In genomic region chr1:154220071-154220969, GRCh38 we compare ENCODE assay signal across 8 cellular contexts. TPM values are rescaled to one million over a fixed set of nuclear protein-coding genes. Genes with fewer than 3 reads are reported as not detected.
DNase-seq lines count a peak whose midpoint lies in the region; TF ChIP-seq lines count a peak whose summit lies in the region.

Gene UBAP2L, plus strand, starts transcription at chr1:154220955. Its CDS starts 4,169 bp downstream, at chr1:154225124.

- H3K56ac ChIP-seq in H9 (ENCODE audit: insufficient read length, low read depth, low read length): peak within 1 kb of the TSS; percentile 71

- H3K36me3 ChIP-seq in MG63: peaks cover 74% of the 10 kb centered on the region

- no peaks in the 10 kb centered on the region for H3K9me3 ChIP-seq in H9 (ENCODE audit: control insufficient read depth, low read depth, low read length)
- peaks cover 3% of the 10 kb centered on the region; the same call in 1 of the 2 replicates for H3K9me3 ChIP-seq in MG63

- H3K27me3 ChIP-seq in H9 (ENCODE audit: insufficient read depth, low read length): no peaks in the 10 kb centered on the region
- no peaks in the 10 kb centered on the region for H3K27me3 ChIP-seq in MG63

- peak within 1 kb of the TSS; percentile 30 for H2BK5ac ChIP-seq in H9 (ENCODE audit: insufficient read length, low read length)

- H3K27me3 Mint-ChIP-seq in H9 (ENCODE audit: low read depth): no peaks in the 10 kb centered on the region
- H3K27me3 Mint-ChIP-seq in nephron (ENCODE audit: low read depth): no peaks in the 10 kb centered on the region
- no peaks in the 10 kb centered on the region for H3K27me3 Mint-ChIP-seq in stimulated activated naive CD8-positive, alpha-beta T cell treated with anti-CD3 and anti-CD28 coated beads, Interleukin-15, Interleukin-2, amounts not matched to agents 100 ng/mL and 50 ng/mL, for 24 hours

- peak within 1 kb of the TSS; percentile 86 for H4K5ac ChIP-seq in H9 (ENCODE audit: insufficient read length, low read depth, low read length)

- peak within 1 kb of the TSS; percentile 99 to 100 (median 99) for H3K27ac Mint-ChIP-seq in H9
- peak within 1 kb of the TSS; percentile 90 to 100 (median 98) for H3K27ac Mint-ChIP-seq in nephron
- peak within 1 kb of the TSS; percentile 99 for H3K27ac Mint-ChIP-seq in stimulated activated naive CD8-positive, alpha-beta T cell treated with anti-CD3 and anti-CD28 coated beads, Interleukin-15, Interleukin-2, amounts not matched to agents 100 ng/mL and 50 ng/mL, for 24 hours

- H2BK120ac ChIP-seq in H9 (ENCODE audit: low read depth, low read length, poor library complexity, severe bottlenecking): peak within 1 kb of the TSS; percentile 53

- peaks cover 37 to 42% of the 10 kb centered on the region in 2 experiments for H3K4me1 Mint-ChIP-seq in H9
- peaks cover 47% of the 10 kb centered on the region for H3K4me1 Mint-ChIP-seq in nephron
- peaks cover 82% of the 10 kb centered on the region for H3K4me1 Mint-ChIP-seq in stimulated activated naive CD8-positive, alpha-beta T cell treated with anti-CD3 and anti-CD28 coated beads, Interleukin-15, Interleukin-2, amounts not matched to agents 100 ng/mL and 50 ng/mL, for 24 hours (ENCODE audit: low read depth)

- H4K91ac ChIP-seq in H9 (ENCODE audit: insufficient read length, low read depth, low read length): peak within 1 kb of the TSS; percentile 42

- H3K9me3 Mint-ChIP-seq in H9: peaks cover 0 to 5% of the 10 kb centered on the region in 2 experiments; a peak in 1 of 5 replicates
- H3K9me3 Mint-ChIP-seq in nephron: no peaks in the 10 kb centered on the region
- no peaks in the 10 kb centered on the region for H3K9me3 Mint-ChIP-seq in stimulated activated naive CD8-positive, alpha-beta T cell treated with anti-CD3 and anti-CD28 coated beads, Interleukin-15, Interleukin-2, amounts not matched to agents 100 ng/mL and 50 ng/mL, for 24 hours

- no peak within 1 kb of the TSS for H2BK15ac ChIP-seq in H9 (ENCODE audit: low read depth, low read length)

- H3K4me3 Mint-ChIP-seq in H9 (peak within 1 kb of the TSS; percentile 95 to 96), nephron (peak within 1 kb of the TSS; percentile 95 to 99 (median 99))
- peak within 1 kb of the TSS; percentile 96 for H3K4me3 Mint-ChIP-seq in stimulated activated naive CD8-positive, alpha-beta T cell treated with anti-CD3 and anti-CD28 coated beads, Interleukin-15, Interleukin-2, amounts not matched to agents 100 ng/mL and 50 ng/mL, for 24 hours

- H3K79me1 ChIP-seq in H9 (ENCODE audit: insufficient read depth, low read depth, low read length, poor library complexity, severe bottlenecking): no peaks in the 10 kb centered on the region

- H3K4ac ChIP-seq in H9 (ENCODE audit: low read depth, low read length): peak within 1 kb of the TSS; percentile 61; the same call in 1 of the 2 replicates

- H3K23me2 ChIP-seq in H9 (ENCODE audit: insufficient read length, low read depth, low read length, poor library complexity, severe bottlenecking): peaks cover 14% of the 10 kb centered on the region

- H3K4me3 ChIP-seq in MG63 (peak within 1 kb of the TSS; percentile 85), fibroblast of the aortic adventitia (ENCODE audit: low read depth, low read length) (peak within 1 kb of the TSS; percentile 99)

- no peak within 1 kb of the TSS for H2AFZ ChIP-seq in H9 (ENCODE audit: low read length)

- peaks cover 42 to 67% (median 60%) of the 10 kb centered on the region in 3 experiments for H3K36me3 Mint-ChIP-seq in H9 (ENCODE audit: insufficient read depth in 1 of 3, low read depth in 3 of 3)
- H3K36me3 Mint-ChIP-seq in nephron (ENCODE audit: low read depth): peaks cover 44% of the 10 kb centered on the region
- H3K36me3 Mint-ChIP-seq in stimulated activated naive CD8-positive, alpha-beta T cell treated with anti-CD3 and anti-CD28 coated beads, Interleukin-15, Interleukin-2, amounts not matched to agents 100 ng/mL and 50 ng/mL, for 24 hours (ENCODE audit: low read depth): peaks cover 71% of the 10 kb centered on the region

- H3K27ac ChIP-seq in H9 (ENCODE audit: insufficient read length, low read depth, low read length): peak within 1 kb of the TSS; percentile 96

- H2AK5ac ChIP-seq in H9 (ENCODE audit: insufficient read length, low read length): no peak within 1 kb of the TSS

- no CpG with 5 or more reads among the region's 73 CpGs for WGBS in H9 (ENCODE audit: extremely low coverage, insufficient read length, low lambda C conversion rate)

- H3K79me2 ChIP-seq in H9 (ENCODE audit: insufficient read depth, low read length): peaks cover 50% of the 10 kb centered on the region

- H4K20me1 ChIP-seq in H9 (ENCODE audit: control insufficient read depth, insufficient read depth, insufficient read length): no peaks in the 10 kb centered on the region

- TF ChIP-seq CTCF in H9 (conservative IDR thresholded peaks at IDR 0.05) (no peak), fibroblast of the aortic adventitia (IDR thresholded peaks at IDR 0.05; ENCODE audit: insufficient read depth, low read length) (no peak), nephron (IDR thresholded peaks at IDR 0.05; ENCODE audit: unreplicated experiment in 3 of 3) (no peak)

- H3K23ac ChIP-seq in H9 (ENCODE audit: insufficient read length, low read depth, low read length): no peak within 1 kb of the TSS

- H3K4me2 ChIP-seq in H9 (ENCODE audit: insufficient read depth, insufficient read length, low read length): peak within 1 kb of the TSS; percentile 95

- peak within 1 kb of the TSS; percentile 59 for H3T11ph ChIP-seq in H9 (ENCODE audit: low read length)

- DNase-seq in ELR (ENCODE audit: low read depth): peak; percentile 99
- peak; percentile 100 for DNase-seq in H9
- peak; percentile 100 for DNase-seq in MG63
- peak; percentile 100 for DNase-seq in SHP77 treated with DMSO at 0.1 percent for 48 hours (lab: John Stamatoyannopoulos, UW)
- DNase-seq in activated effector memory CD4-positive, alpha-beta T cell treated with anti-CD3 and anti-CD28 coated beads, Interleukin-2, amount 50 U/mL, for 16 hours: peak; percentile 100
- DNase-seq in fibroblast of the aortic adventitia (ENCODE audit: low read depth): peak; percentile 98

- H2BK20ac ChIP-seq in H9 (ENCODE audit: low read depth, low read length, poor library complexity, severe bottlenecking): no peak within 1 kb of the TSS

- no peak within 1 kb of the TSS for H4K8ac ChIP-seq in H9 (replicated peaks; ENCODE audit: insufficient read length, low read depth, low read length)

- peak within 1 kb of the TSS; percentile 46 for H2BK12ac ChIP-seq in H9 (ENCODE audit: insufficient read length, low read depth, low read length)

- peak within 1 kb of the TSS; percentile 99 for H3K9ac ChIP-seq in H9 (ENCODE audit: extremely low read depth, insufficient read length, low read length)

- peaks cover 2% of the 10 kb centered on the region; the same call in 1 of the 2 replicates for H3K4me1 ChIP-seq in H9 (ENCODE audit: insufficient read depth, low read length)

- H3K18ac ChIP-seq in H9 (ENCODE audit: insufficient read length, low read depth, low read length): peak within 1 kb of the TSS; percentile 88

- H3K14ac ChIP-seq in H9 (ENCODE audit: insufficient read depth, low read length): peak within 1 kb of the TSS; percentile 95

RNA-seq across cellular contexts. Expression of gene UBAP2L, which starts in this region (rescaled TPM):
- total RNA-seq in H9 (2021) (258 and 265 TPM in 2 replicates), fibroblast of the aortic adventitia (ENCODE audit: low replicate concordance) (115 and 121 TPM in 2 replicates)
- 208 and 217 TPM in 2 replicates for total RNA-seq in MG63 (2014; rRNA removed; shearing (Covaris generic); ENCODE audit: low replicate concordance)

Comparison
In these comparisons a context has a peak if more than half of its experiments do, and no peak if none do; other contexts are left out.
1. Peak in every context shown above with its lines: DNase-seq, H3K4me3 ChIP-seq and H3K27ac ChIP-seq.